ENCODE assay signal across 33 cellular contexts in the genomic region with DNA sequence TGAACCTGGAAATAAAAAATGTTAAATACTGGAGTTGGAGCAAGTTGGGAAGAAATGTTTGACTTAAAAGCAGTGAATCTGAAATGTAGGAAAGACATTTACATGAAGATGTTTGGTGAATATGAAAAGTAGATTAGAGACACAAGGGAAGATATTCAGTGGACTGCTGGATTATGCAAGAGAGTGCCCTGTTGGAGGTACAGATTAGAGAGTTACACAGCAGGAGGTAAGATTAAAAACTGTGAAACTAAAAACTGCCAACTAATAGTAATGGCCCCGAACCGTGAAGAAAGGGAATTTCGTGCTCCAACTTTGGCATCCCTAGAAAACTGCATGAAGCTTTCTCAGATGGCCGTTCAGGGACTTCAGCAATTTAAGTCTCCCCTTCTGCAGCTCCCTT.
"Had no signal": no experiment of that assay in that cellular context is flagged by ENCODE, and none has a peak within 500 bp of the region (broad histone marks: within the 10 kb centered on the region; RNA-seq: fewer than 3 reads in every experiment).

No MANE protein-coding gene starts in this region.

- DNase-seq: activated B cell treated with CpG ODN at 0.5 μM for 24 hours; activated CD4-positive, alpha-beta memory T cell treated with anti-CD3 and anti-CD28 coated beads for 36 hours; activated CD4-positive, alpha-beta T cell treated with anti-CD3 and anti-CD28 coated beads for 4 hours; activated CD4-positive, alpha-beta T cell treated with anti-CD3 and anti-CD28 coated beads, Interleukin-2, amount 10 ng/mL, durations not matched to agents 24 days and 14 days; activated CD4-positive, alpha-beta T cell treated with anti-CD3 and anti-CD28 coated beads, Interleukin-2, amount 50 U/mL, for 1 hour; activated CD4-positive, alpha-beta T cell treated with anti-CD3 and anti-CD28 coated beads, Interleukin-2, amount 50 U/mL, for 4 hours; activated CD4-positive, CD25-positive, alpha-beta regulatory T cell treated with anti-CD3 and anti-CD28 coated beads, Interleukin-2, amount 50 U/mL, for 72 hours; activated CD8-positive, alpha-beta memory T cell treated with anti-CD3 and anti-CD28 coated beads, Interleukin-2, amount 50 U/mL, for 4 hours; activated CD8-positive, alpha-beta T cell treated with anti-CD3 and anti-CD28 coated beads for 36 hours; activated effector memory CD4-positive, alpha-beta T cell treated with anti-CD3 and anti-CD28 coated beads, Interleukin-2, amount 50 U/mL, for 16 hours; activated gamma-delta T cell treated with Interleukin-2 at 50 U/mL for 16 hours; activated naive CD4-positive, alpha-beta T cell; activated naive CD4-positive, alpha-beta T cell treated with anti-CD3 and anti-CD28 coated beads for 36 hours; activated naive CD4-positive, alpha-beta T cell treated with anti-CD3 and anti-CD28 coated beads, Interleukin-2, amount 50 U/mL, for 16 hours; activated naive CD8-positive, alpha-beta T cell treated with anti-CD3 and anti-CD28 coated beads for 36 hours; activated T-cell treated with anti-CD3 and anti-CD28 coated beads for 4 hours; activated T-cell treated with anti-CD3 and anti-CD28 coated beads, Interleukin-2, amount 50 U/mL, for 1 hour; activated T-cell treated with anti-CD3 and anti-CD28 coated beads, Interleukin-2, amount 50 U/mL, for 4 hours; activated T-cell treated with anti-CD3 and anti-CD28 coated beads, Interleukin-2, amount 50 U/mL, for 72 hours; adrenal gland; amniotic stem cell; anterior cingulate cortex; caudate nucleus; cerebellar nuclear complex; T-helper 2 cell; T-helper 9 cell had no signal

- H3K27me3 ChIP-seq: adrenal gland, ascending aorta, cardiac muscle cell had no signal

- H3K36me3 ChIP-seq: adrenal gland, cardiac muscle cell had no signal

- H3K4me3 ChIP-seq: adrenal gland, ascending aorta, cardiac muscle cell had no signal

- FAIRE-seq: bronchial epithelial cell, TTC549 had no signal

- H3K27ac ChIP-seq: adrenal gland, ascending aorta, cardiac muscle cell, VCaP had no signal

- H3K9me3 ChIP-seq: ascending aorta had no signal

- ATAC-seq: activated CD8-positive, alpha-beta T cell treated with anti-CD3 and anti-CD28 coated beads for 36 hours; activated naive CD4-positive, alpha-beta T cell treated with anti-CD3 and anti-CD28 coated beads, Interleukin-2, amount 50 U/mL, for 72 hours; activated T-cell treated with anti-CD3 and anti-CD28 coated beads, Interleukin-2, amount 50 U/mL, for 4 hours; activated T-cell treated with anti-CD3 and anti-CD28 coated beads, Interleukin-2, amount 50 U/mL, for 72 hours; activated T-helper 17 cell treated with anti-CD3 and anti-CD28 coated beads, Interleukin-2, amount 50 U/mL, for 72 hours had no signal

- H3K4me1 ChIP-seq: adrenal gland, ascending aorta had no signal
